ENCODE assay signal across 25 cellular contexts in genomic region chr18:23667114-23667513, GRCh38. TPM values are rescaled to one million over a fixed set of nuclear protein-coding genes. Genes with fewer than 3 reads are reported as not detected.
DNase-seq lines count a peak whose midpoint lies in the region; ATAC-seq, FAIRE-seq and TF ChIP-seq lines count a peak whose summit lies in the region.
"Had no signal": no experiment of that assay in that cellular context is flagged by ENCODE, and none has a peak within 500 bp of the region (broad histone marks: within the 10 kb centered on the region; RNA-seq: fewer than 3 reads in every experiment).

No MANE protein-coding gene starts in this region.

- in situ Hi-C loops in K562 (cut with MboI): no loop called here

- intact Hi-C loops in left ventricle myocardium inferior (cut with micrococcal nuclease): no loop called here
- intact Hi-C loops in Right ventricle myocardium superior (cut with DNase I): no loop called here
- intact Hi-C loops in K562 (cut with micrococcal nuclease): no loop called here

- H4K20me1 ChIP-seq in OCI-LY3 (ENCODE audit: insufficient read depth, low read length) (no peaks in the 10 kb centered on the region), K562 (replicated peaks; ENCODE audit: control insufficient read depth, insufficient read depth, low read length) (peaks cover 8% of the 10 kb centered on the region)

- H3K27ac ChIP-seq in left ventricle myocardium inferior (replicated peaks): no peak overlapping the region
- H3K27ac ChIP-seq in OCI-LY3 (ENCODE audit: low read length): no peak overlapping the region
- H3K27ac ChIP-seq in K562 (ENCODE audit: extremely low read depth, low read depth, low read length): no peak overlapping the region

- POLR2A ChIA-PET in K562 (lab: Yijun Ruan, JAX): no interaction called here

- no peak overlapping the region for H2AFZ ChIP-seq in OCI-LY3 (ENCODE audit: low read depth, low read length)
- H2AFZ ChIP-seq in K562 (ENCODE audit: low read depth, low read length): no peak overlapping the region

- no TSS peak for BruUV-seq in K562 (replicated peaks; lab: Mats Ljungman, UMichigan)

- CTCF ChIA-PET in K562 (lab: Yijun Ruan, JAX; ENCODE audit: low intra/inter-chr PET ratio): no interaction called here

- peak in 1 of 2 experiments; percentile 23; a peak in 1 of 4 replicates for TF ChIP-seq RAD21 in K562 (CRISPR knock-in tag; conservative IDR thresholded peaks at IDR 0.05 in 1 of 2, IDR thresholded peaks at IDR 0.05 in 1 of 2)

- peaks cover 0 to 4% of the 10 kb centered on the region in 2 donors for H3K36me3 Mint-ChIP-seq in stimulated activated naive B cell treated with anti-CD40 and anti-IgM and Interleukin-4, amounts not matched to agents 10 μg/mL and 1 μg/mL and 100 μg/mL, for 72 hours

- no peaks in the 10 kb centered on the region for H3K9me1 ChIP-seq in K562 (ENCODE audit: control insufficient read depth, insufficient read depth, low read length)

- peaks cover 29% of the 10 kb centered on the region in 2 donors for H3K27me3 Mint-ChIP-seq in stimulated activated naive B cell treated with anti-CD40 and anti-IgM and Interleukin-4, amounts not matched to agents 10 μg/mL and 1 μg/mL and 100 μg/mL, for 72 hours

- peak overlapping the region; percentile 68 for H3K27ac Mint-ChIP-seq in stimulated activated naive B cell treated with anti-CD40 and anti-IgM and Interleukin-4, amounts not matched to agents 10 μg/mL and 1 μg/mL and 100 μg/mL, for 72 hours
- H3K27ac Mint-ChIP-seq: T-helper 17 cell had no signal

- ATAC-seq in Right ventricle myocardium superior (ENCODE audit: poor library complexity) (no peak), K562 (peak; percentile 41; the same call in 2 of the 3 replicates), GM18867 (IDR thresholded peaks at IDR 0.05; ENCODE audit: unreplicated experiment) (no peak)
- ATAC-seq in stimulated activated naive B cell treated with anti-CD40 and anti-IgM and Interleukin-4, amounts not matched to agents 10 μg/mL and 1 μg/mL and 100 μg/mL, for 72 hours (replicated peaks): no peak
- ATAC-seq: HepG2, T-helper 17 cell had no signal

- H3K36me3 ChIP-seq in left ventricle myocardium inferior (no peaks in the 10 kb centered on the region), OCI-LY3 (replicated peaks; ENCODE audit: low read depth, low read length) (no peaks in the 10 kb centered on the region), K562 (ENCODE audit: control insufficient read depth, insufficient read depth, low read length) (no peaks in the 10 kb centered on the region)

- H3K27me3 ChIP-seq in left ventricle myocardium inferior (ENCODE audit: low read depth) (no peaks in the 10 kb centered on the region), OCI-LY3 (ENCODE audit: low read depth, low read length) (peaks cover 23% of the 10 kb centered on the region), K562 (ENCODE audit: control insufficient read depth in 2 of 2, insufficient read depth in 2 of 2, low read length in 2 of 2) (peaks cover 22 to 44% of the 10 kb centered on the region in 2 experiments)

- peaks cover 36% of the 10 kb centered on the region for H3K4me1 ChIP-seq in left ventricle myocardium inferior
- peaks cover 3% of the 10 kb centered on the region; the same call in 1 of the 2 replicates for H3K4me1 ChIP-seq in OCI-LY3 (ENCODE audit: low read length)
- peaks cover 0 to 7% of the 10 kb centered on the region in 2 experiments; a peak in 1 of 5 replicates for H3K4me1 ChIP-seq in K562 (replicated peaks in 1 of 2; ENCODE audit: control insufficient read depth in 2 of 2, insufficient read depth in 2 of 2, low read length in 2 of 2)

- H3K4me2 ChIP-seq in OCI-LY3 (ENCODE audit: low read length) (no peak overlapping the region), K562 (ENCODE audit: insufficient read depth, low read length) (no peak overlapping the region)

- H3K9ac ChIP-seq in OCI-LY3 (ENCODE audit: low read length) (no peak overlapping the region), K562 (ENCODE audit: insufficient read depth in 1 of 2, low read depth in 2 of 2, low read length in 2 of 2) (no peak overlapping the region)

- WGBS in K562 (ENCODE audit: insufficient coverage, low coverage, missing lambda C conversion rate): 0% methylated on average over 1 of the region's 1 CpG

- H3K9me3 Mint-ChIP-seq in stimulated activated naive B cell treated with anti-CD40 and anti-IgM and Interleukin-4, amounts not matched to agents 10 μg/mL and 1 μg/mL and 100 μg/mL, for 72 hours: no peaks in the 10 kb centered on the region
- H3K9me3 Mint-ChIP-seq: CD8-positive, alpha-beta memory T cell had no signal

- H3K9me3 ChIP-seq in left ventricle myocardium inferior (replicated peaks) (no peaks in the 10 kb centered on the region), OCI-LY3 (ENCODE audit: insufficient read depth, low read length) (no peaks in the 10 kb centered on the region), K562 (replicated peaks; ENCODE audit: control insufficient read depth, insufficient read depth, low read depth, low read length) (no peaks in the 10 kb centered on the region)

- H3K4me3 ChIP-seq in left ventricle myocardium inferior (no peak overlapping the region), OCI-LY3 (ENCODE audit: low read length) (no peak overlapping the region), K562 (no peak overlapping the region)

- no peak for FAIRE-seq in K562 (lab: Jason Lieb, UNC)
- FAIRE-seq: GM19239, HepG2 had no signal

- no peak overlapping the region for H3K4me3 Mint-ChIP-seq in stimulated activated naive B cell treated with anti-CD40 and anti-IgM and Interleukin-4, amounts not matched to agents 10 μg/mL and 1 μg/mL and 100 μg/mL, for 72 hours
- H3K4me3 Mint-ChIP-seq: CD8-positive, alpha-beta memory T cell; T-helper 17 cell had no signal

- H3K4me1 Mint-ChIP-seq in stimulated activated naive B cell treated with anti-CD40 and anti-IgM and Interleukin-4, amounts not matched to agents 10 μg/mL and 1 μg/mL and 100 μg/mL, for 72 hours: peaks cover 5 to 12% of the 10 kb centered on the region in 2 donors

- TF ChIP-seq CTCF in left ventricle myocardium inferior (IDR thresholded peaks at IDR 0.05; ENCODE audit: borderline replicate concordance) (peak; percentile 16), OCI-LY3 (IDR thresholded peaks at IDR 0.05; ENCODE audit: low read depth, low read length) (peak; percentile 45), K562 (IDR thresholded peaks at IDR 0.05 in 2 of 3, conservative IDR thresholded peaks at IDR 0.05 in 1 of 3; ENCODE audit: insufficient read depth in 2 of 3, low read depth in 1 of 3, low read length in 3 of 3) (peak in 1 of 3 experiments; percentile 34; a peak in 2 of 6 replicates)

- H3K79me2 ChIP-seq in OCI-LY3 (ENCODE audit: low read length) (no peaks in the 10 kb centered on the region), K562 (ENCODE audit: control insufficient read depth, insufficient read depth, low read length) (no peaks in the 10 kb centered on the region)

- no peak for TF ChIP-seq POLR2A in K562 (conservative IDR thresholded peaks at IDR 0.05)

- DNase-seq in left ventricle myocardium inferior (no peak), Right ventricle myocardium superior (no peak), K562 (ENCODE audit: extremely low read depth in 1 of 4, low spot score in 3 of 4) (no peak), NCI-H1436 (lab: John Stamatoyannopoulos, UW) (no peak), COLO829 (ENCODE audit: low spot score) (no peak)
- no peak for DNase-seq in stimulated activated naive B cell treated with anti-CD40 and anti-IgM and Interleukin-4, amounts not matched to agents 10 μg/mL and 1 μg/mL and 100 μg/mL, for 72 hours
- DNase-seq: AML-193; C1 segment of cervical spinal cord; CD8-positive, alpha-beta memory T cell; DMS79; H7; KG1; NCI-H1105; NCI-H2029 treated with DMSO at 0.1 percent for 48 hours; NCI-H2171; NCI-H345; NCI-H524; NCI-H774; NK-92 treated with Interleukin-12 subunit alpha and Interleukin-12 subunit beta, amount 100 ng/mL, for 24 hours; SHP77; T-helper 17 cell had no signal

- no peak for TF ChIP-seq EP300 in K562 (IDR thresholded peaks at IDR 0.05; ENCODE audit: low read length)

RNA-seq across cellular contexts. Expression of gene ANKRD29, which starts 4.4 kb away (rescaled TPM):
- total RNA-seq in left ventricle myocardium inferior (9.2 TPM), Right ventricle myocardium superior (7.0 TPM), K562 (2014; rRNA removed) (0.36 TPM in 1 of 2 replicates, not detected in the other), K562 (2014; rRNA removed; fragmentation: Illumina TruSeq; extraction: Trizol) (not detected in 2 replicates), K562 (2015; rRNA removed; fragmentation: Illumina TruSeq; extraction: Trizol) (not detected in 2 replicates), K562 (2021) (not detected in 2 replicates)
- not detected in 2 replicates for total RNA-seq in K562 (2011; cell fraction: chromatin; rRNA removed; ENCODE audit: low replicate concordance)
- not detected in 2 replicates for total RNA-seq in K562 (2011; cell fraction: nucleolus; rRNA removed)
- total RNA-seq in K562 (2011; cell fraction: nucleoplasm; rRNA removed): not detected in 2 replicates
- polyA plus RNA-seq in K562 (2011; rRNA removed) (not detected in 2 replicates), K562 (2014; fragmentation: Illumina TruSeq; extraction: Trizol) (not detected in 2 replicates), K562 (2014; fragmentation: Nextera tagmentation; extraction: Ambion mirVana) (not detected), K562 (2014; rRNA removed) (0.03 TPM in 1 of 2 replicates, not detected in the other)
- polyA plus RNA-seq in K562 (2011; cell fraction: cytosol; rRNA removed): not detected in 2 replicates
- not detected in 2 replicates for polyA plus RNA-seq in K562 (2011; cell fraction: nucleus; rRNA removed)
- 0.10 TPM in 1 of 2 replicates, not detected in the other for polyA plus RNA-seq in K562 (2012)
- polyA minus RNA-seq in K562 (2011; rRNA and poly(A)+ RNA removed): not detected in 2 replicates
- not detected in 2 replicates for polyA minus RNA-seq in K562 (2011; cell fraction: cytosol; rRNA and poly(A)+ RNA removed)
- not detected in 2 replicates for polyA minus RNA-seq in K562 (2011; cell fraction: nucleus; rRNA and poly(A)+ RNA removed)
- total RNA-seq: CD8-positive, alpha-beta memory T cell; HepG2 had no signal
- polyA plus RNA-seq: CD8-positive, alpha-beta memory T cell; HepG2 had no signal

RNA-seq across cellular contexts. Expression of gene LAMA3, which starts 22.1 kb away (rescaled TPM):
- total RNA-seq in left ventricle myocardium inferior (3.5 TPM), Right ventricle myocardium superior (3.3 TPM), K562 (2014; rRNA removed) (not detected in 2 replicates), K562 (2014; rRNA removed; fragmentation: Illumina TruSeq; extraction: Trizol) (not detected in 2 replicates), K562 (2015; rRNA removed; fragmentation: Illumina TruSeq; extraction: Trizol) (not detected in 2 replicates), K562 (2021) (0.07 and 0.13 TPM in 2 replicates)
- not detected in 2 replicates for total RNA-seq in K562 (2011; cell fraction: chromatin; rRNA removed; ENCODE audit: low replicate concordance)
- not detected in 2 replicates for total RNA-seq in K562 (2011; cell fraction: nucleolus; rRNA removed)
- not detected in 2 replicates for total RNA-seq in K562 (2011; cell fraction: nucleoplasm; rRNA removed)
- polyA plus RNA-seq in K562 (2011; rRNA removed) (not detected in 2 replicates), K562 (2014; fragmentation: Illumina TruSeq; extraction: Trizol) (not detected in 2 replicates), K562 (2014; fragmentation: Nextera tagmentation; extraction: Ambion mirVana) (not detected), K562 (2014; rRNA removed) (not detected in 2 replicates)
- not detected in 2 replicates for polyA plus RNA-seq in K562 (2011; cell fraction: cytosol; rRNA removed)
- polyA plus RNA-seq in K562 (2011; cell fraction: nucleus; rRNA removed): not detected in 2 replicates
- polyA plus RNA-seq in K562 (2012): 0.03 TPM in 1 of 2 replicates, not detected in the other
- not detected in 2 replicates for polyA minus RNA-seq in K562 (2011; rRNA and poly(A)+ RNA removed)
- 0.29 and 0.73 TPM in 2 replicates for polyA minus RNA-seq in K562 (2011; cell fraction: cytosol; rRNA and poly(A)+ RNA removed)
- polyA minus RNA-seq in K562 (2011; cell fraction: nucleus; rRNA and poly(A)+ RNA removed): 0.11 and 0.27 TPM in 2 replicates
- total RNA-seq: CD8-positive, alpha-beta memory T cell had no signal
